12 cellular contexts compared by ENCODE assay signal in the genomic region with DNA sequence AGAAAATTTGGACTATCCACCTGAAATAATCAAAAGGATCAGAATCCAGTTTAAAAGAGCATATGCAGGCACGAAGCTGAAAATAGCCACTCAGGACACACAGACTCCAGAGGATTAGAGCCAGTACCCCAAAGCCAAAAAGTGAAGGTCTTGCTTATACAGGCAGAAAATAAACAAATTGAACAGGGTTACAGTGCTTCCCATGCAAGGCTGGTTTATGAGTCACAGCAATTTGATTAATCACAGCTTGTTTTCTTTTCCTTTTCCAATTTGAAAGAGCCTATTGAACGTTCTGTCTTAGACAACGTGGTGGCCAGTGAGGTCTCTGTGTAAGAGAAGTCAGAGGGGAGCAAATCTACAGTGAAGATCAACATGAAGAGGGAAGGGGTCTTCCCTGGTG. TPM values are rescaled to one million over a fixed set of nuclear protein-coding genes. Genes with fewer than 3 reads are reported as not detected.
DNase-seq lines count a peak whose midpoint lies in the region; ATAC-seq and TF ChIP-seq lines count a peak whose summit lies in the region.
"Had no signal": no experiment of that assay in that cellular context is flagged by ENCODE, and none has a peak within 500 bp of the region (broad histone marks: within the 10 kb centered on the region; RNA-seq: fewer than 3 reads in every experiment).

No MANE protein-coding gene starts in this region.

- peaks cover 15 to 20% of the 10 kb centered on the region in 2 experiments for H3K9me3 Mint-ChIP-seq in H9

- H4K91ac ChIP-seq in H9 (ENCODE audit: insufficient read length, low read depth, low read length) = no peak overlapping the region

- H2AK5ac ChIP-seq in H9 (ENCODE audit: insufficient read length, low read length) = no peak overlapping the region

- intact Hi-C loops in left lung (cut with DNase I) = no loop called here

- no peak overlapping the region for H2BK12ac ChIP-seq in H9 (ENCODE audit: insufficient read length, low read depth, low read length)

- no peak overlapping the region for H2BK20ac ChIP-seq in H9 (ENCODE audit: low read depth, low read length, poor library complexity, severe bottlenecking)

- no peak overlapping the region for H3K27ac ChIP-seq in gastroesophageal sphincter
- no peak overlapping the region for H3K27ac ChIP-seq in H9 (ENCODE audit: insufficient read length, low read depth, low read length)
- no peak overlapping the region for H3K27ac ChIP-seq in left lung
- H3K27ac ChIP-seq: right atrium auricular region had no signal

- H3K4me3 ChIP-seq in HFF-Myc (replicated peaks; ENCODE audit: low read depth, low read length) (no peak overlapping the region), astrocyte of the spinal cord (ENCODE audit: low read depth, low read length) (no peak overlapping the region), gastroesophageal sphincter (no peak overlapping the region), left lung (no peak overlapping the region)
- H3K4me3 ChIP-seq: right atrium auricular region had no signal

- TF ChIP-seq POLR2A in gastroesophageal sphincter (IDR thresholded peaks at IDR 0.05) = no peak

- H3K79me2 ChIP-seq in H9 (ENCODE audit: insufficient read depth, low read length) = no peaks in the 10 kb centered on the region

- no peak overlapping the region for H4K8ac ChIP-seq in H9 (replicated peaks; ENCODE audit: insufficient read length, low read depth, low read length)

- no peak overlapping the region for H3K23ac ChIP-seq in H9 (ENCODE audit: insufficient read length, low read depth, low read length)

- H3K9ac ChIP-seq in H9 (ENCODE audit: extremely low read depth, insufficient read length, low read length) = no peak overlapping the region

- H3K27me3 ChIP-seq in gastroesophageal sphincter (no peaks in the 10 kb centered on the region), H9 (ENCODE audit: insufficient read depth, low read length) (no peaks in the 10 kb centered on the region), left lung (no peaks in the 10 kb centered on the region)
- H3K27me3 ChIP-seq: right atrium auricular region had no signal

- TF ChIP-seq CTCF in HFF-Myc (IDR thresholded peaks at IDR 0.05; ENCODE audit: low read depth, low read length, missing control alignments) (no peak), astrocyte of the spinal cord (IDR thresholded peaks at IDR 0.05; ENCODE audit: low read depth, low read length) (no peak), gastroesophageal sphincter (IDR thresholded peaks at IDR 0.05) (no peak), H9 (conservative IDR thresholded peaks at IDR 0.05) (no peak), left lung (IDR thresholded peaks at IDR 0.05) (no peak)

- H3K18ac ChIP-seq in H9 (ENCODE audit: insufficient read length, low read depth, low read length) = no peak overlapping the region

- H2AFZ ChIP-seq in H9 (ENCODE audit: low read length) = no peak overlapping the region

- no peak overlapping the region for H3T11ph ChIP-seq in H9 (ENCODE audit: low read length)

- no peak for TF ChIP-seq EP300 in gastroesophageal sphincter (IDR thresholded peaks at IDR 0.05)

- no peaks in the 10 kb centered on the region for H4K20me1 ChIP-seq in H9 (ENCODE audit: control insufficient read depth, insufficient read depth, insufficient read length)

- no peaks in the 10 kb centered on the region for H3K79me1 ChIP-seq in H9 (ENCODE audit: insufficient read depth, low read depth, low read length, poor library complexity, severe bottlenecking)

- in situ Hi-C loops in astrocyte of the spinal cord (cut with HindIII; ENCODE audit: low sequenced_read_pairs) = no loop called here

- DNase-seq in HFF-Myc (ENCODE audit: extremely low read depth, low read depth) (peak; percentile 33), astrocyte of the spinal cord (ENCODE audit: low read depth, low spot score) (peak; percentile 40), stromal cell of bone marrow (ENCODE audit: low read depth) (peak; percentile 45), H9 (no peak), left lung (no peak), DMS 273 (lab: John Stamatoyannopoulos, UW; ENCODE audit: unreplicated experiment) (no peak), activated gamma-delta T cell treated with Interleukin-2 at 50 U/mL for 16 hours (no peak)
- DNase-seq: activated T-cell treated with anti-CD3 and anti-CD28 coated beads, Interleukin-2, amount 50 U/mL, for 24 hours; Kasumi-1 had no signal

- no peaks in the 10 kb centered on the region for H3K23me2 ChIP-seq in H9 (ENCODE audit: insufficient read length, low read depth, low read length, poor library complexity, severe bottlenecking)

- H3K14ac ChIP-seq in H9 (ENCODE audit: insufficient read depth, low read length) = no peak overlapping the region

- WGBS in gastroesophageal sphincter (ENCODE audit: low coverage in 1 of 2), 2 donors = 0 to 28% methylated on average over 3 of the region's 3 CpGs
- no CpG with 5 or more reads among the region's 3 CpGs for WGBS in H9 (ENCODE audit: extremely low coverage, insufficient read length, low lambda C conversion rate)

- H3K27ac Mint-ChIP-seq in H9 = no peak overlapping the region
- H3K27ac Mint-ChIP-seq: activated T-cell treated with anti-CD3 and anti-CD28 coated beads, Interleukin-2, amount 50 U/mL, for 24 hours; brain had no signal

- no peak overlapping the region for H3K4me3 Mint-ChIP-seq in H9
- H3K4me3 Mint-ChIP-seq: activated T-cell treated with anti-CD3 and anti-CD28 coated beads, Interleukin-2, amount 50 U/mL, for 24 hours; brain had no signal

- no peaks in the 10 kb centered on the region for H3K36me3 ChIP-seq in gastroesophageal sphincter
- H3K36me3 ChIP-seq in left lung = no peaks in the 10 kb centered on the region
- H3K36me3 ChIP-seq: right atrium auricular region had no signal

- H3K56ac ChIP-seq in H9 (ENCODE audit: insufficient read length, low read depth, low read length) = no peak overlapping the region

- peaks cover 54% of the 10 kb centered on the region for H3K27me3 Mint-ChIP-seq in H9 (ENCODE audit: low read depth)
- H3K27me3 Mint-ChIP-seq: activated T-cell treated with anti-CD3 and anti-CD28 coated beads, Interleukin-2, amount 50 U/mL, for 24 hours had no signal

- no peak overlapping the region for H4K5ac ChIP-seq in H9 (ENCODE audit: insufficient read length, low read depth, low read length)

- H2BK120ac ChIP-seq in H9 (ENCODE audit: low read depth, low read length, poor library complexity, severe bottlenecking) = no peak overlapping the region

- H3K4me2 ChIP-seq in H9 (ENCODE audit: insufficient read depth, insufficient read length, low read length) = no peak overlapping the region

- no peak overlapping the region for H2BK15ac ChIP-seq in H9 (ENCODE audit: low read depth, low read length)

- peaks cover 0 to 13% (median 3%) of the 10 kb centered on the region in 3 donors for H3K4me1 ChIP-seq in gastroesophageal sphincter
- no peaks in the 10 kb centered on the region for H3K4me1 ChIP-seq in H9 (ENCODE audit: insufficient read depth, low read length)
- no peaks in the 10 kb centered on the region for H3K4me1 ChIP-seq in left lung
- H3K4me1 ChIP-seq: right atrium auricular region had no signal

- peak; percentile 54 for ATAC-seq in gastroesophageal sphincter
- ATAC-seq in left lung = no peak

- H3K36me3 Mint-ChIP-seq in H9 (ENCODE audit: insufficient read depth in 1 of 3, low read depth in 3 of 3) = peaks cover 7 to 8% (median 8%) of the 10 kb centered on the region in 3 experiments; a peak in 4 of 7 replicates

- H3K9me3 ChIP-seq in gastroesophageal sphincter (peaks cover 0 to 27% (median 0%) of the 10 kb centered on the region in 3 donors), H9 (ENCODE audit: control insufficient read depth, low read depth, low read length) (no peaks in the 10 kb centered on the region), left lung (peaks cover 0 to 18% of the 10 kb centered on the region in 2 donors)

- H3K4me1 Mint-ChIP-seq in H9 = no peaks in the 10 kb centered on the region

- no peak overlapping the region for H3K4ac ChIP-seq in H9 (ENCODE audit: low read depth, low read length)

- no peak overlapping the region for H2BK5ac ChIP-seq in H9 (ENCODE audit: insufficient read length, low read length)

RNA-seq across cellular contexts. Expression of a gene that starts 10.2 kb away (rescaled TPM):
- total RNA-seq in gastroesophageal sphincter (1 to 10 TPM in 1 of 4 donors, under 1 TPM in 2, not detected in 1; 0.13 to 1.8 (median 0.62) TPM), H9 (2021) (0.33 and 0.37 TPM in 2 replicates), left lung (under 1 TPM in 1 of 2 donors, not detected in 1; 0.32 TPM)
- total RNA-seq: right atrium auricular region had no signal

RNA-seq across cellular contexts. Expression of a gene that starts 11.2 kb away (rescaled TPM):
- 1 to 10 TPM in 3 of 4 donors, under 1 TPM in 1; 0.32 to 5.3 (median 2.8) TPM for total RNA-seq in gastroesophageal sphincter
- 0.26 TPM in 1 of 2 replicates, not detected in the other for total RNA-seq in H9 (2021)
- 1 to 10 TPM; 1.6 to 6.3 TPM for total RNA-seq in left lung

Comparison
In these comparisons a context has a peak if more than half of its experiments do, and no peak if none do; other contexts are left out.
1. DNase-seq: peak in HFF-Myc (single experiment), astrocyte of the spinal cord (single experiment) and stromal cell of bone marrow (single experiment); none in H9 (single experiment), left lung (0 of 2), DMS 273 (single experiment) and activated gamma-delta T cell treated with Interleukin-2 at 50 U/mL for 16 hours (single experiment).